13 cellular contexts compared by ENCODE assay signal in the genomic region with DNA sequence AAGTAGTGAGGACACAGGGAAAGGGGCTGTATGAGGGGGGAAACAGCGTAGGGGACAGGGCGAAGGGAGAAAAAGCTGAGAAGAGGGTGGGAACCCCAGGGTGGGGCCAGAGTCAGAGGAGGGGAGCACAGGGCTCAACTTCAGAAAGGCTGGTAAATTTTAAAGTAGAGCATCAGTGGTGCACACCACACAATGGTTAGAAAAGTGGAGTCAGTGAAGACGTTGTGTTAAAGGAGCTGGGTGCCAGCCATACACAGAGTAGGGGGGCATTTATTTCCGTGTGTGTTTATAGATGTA. TPM values are rescaled to one million over a fixed set of nuclear protein-coding genes. Genes with fewer than 3 reads are reported as not detected.
A peak's percentile ranks its signal among the peaks of the same experiment; 100 is the strongest.
DNase-seq lines count a peak whose midpoint lies in the region; ATAC-seq and TF ChIP-seq lines count a peak whose summit lies in the region.
"Had no signal": no experiment of that assay in that cellular context is flagged by ENCODE, and none has a peak within 500 bp of the region (broad histone marks: within the 10 kb centered on the region; RNA-seq: fewer than 3 reads in every experiment).

No MANE protein-coding gene starts in this region.

- POLR2A ChIA-PET in MCF 10A (lab: Yijun Ruan, JAX): interaction anchor here (0.5 kb wide), 1 partner anchor 182 kb away, joined by 3 read pairs; no protein-coding TSS in a partner anchor

- intact Hi-C loops in breast epithelium (cut with DNase I; ENCODE audit: low total_unique reads): loop anchor here (10.0 kb wide), 1 partner anchor 185 kb away; no protein-coding TSS in a partner anchor
- intact Hi-C loops in MCF 10A (cut with micrococcal nuclease): loop anchor here (10.0 kb wide), 1 partner anchor 585 kb away; no protein-coding TSS in a partner anchor
- intact Hi-C loops in tibial artery (cut with DNase I; ENCODE audit: low total_unique reads): loop anchor here (5.0 to 10.0 kb wide), 2 partner anchors 68 to 325 kb away; no protein-coding TSS in a partner anchor

- H3K27me3 ChIP-seq in breast epithelium: no peaks in the 10 kb centered on the region
- H3K27me3 ChIP-seq in mucosa of rectum (ENCODE audit: control insufficient read depth in 2 of 2, insufficient read depth in 2 of 2, low read length in 2 of 2): peaks cover 0 to 3% of the 10 kb centered on the region in 2 donors
- no peaks in the 10 kb centered on the region for H3K27me3 ChIP-seq in tibial artery

- CTCF ChIA-PET in MCF 10A (lab: Yijun Ruan, JAX): interaction anchor here (0.5 to 2.3 kb wide), 3 partner anchors 9 to 289 kb away, joined by 4 to 16 read pairs (median 7); no protein-coding TSS in a partner anchor

- no peak for ATAC-seq in central memory CD8-positive, alpha-beta T cell (replicated peaks; ENCODE audit: extremely low read depth, poor library complexity, severe bottlenecking)
- ATAC-seq in GM19351 (IDR thresholded peaks at IDR 0.05; ENCODE audit: unreplicated experiment): no peak
- ATAC-seq: activated CD8-positive, alpha-beta T cell treated with anti-CD3 and anti-CD28 coated beads for 36 hours; foreskin keratinocyte had no signal

- BruUV-seq in MCF 10A (replicated peaks; lab: Mats Ljungman, UMichigan): no TSS peak

- peaks cover 4 to 5% of the 10 kb centered on the region in 2 donors for H3K4me1 ChIP-seq in breast epithelium
- H3K4me1 ChIP-seq in mucosa of rectum (ENCODE audit: control insufficient read depth in 2 of 2, insufficient read depth in 2 of 2, low read length in 2 of 2): peaks cover 31 to 45% of the 10 kb centered on the region in 2 donors
- peaks cover 4 to 47% (median 31%) of the 10 kb centered on the region in 4 donors for H3K4me1 ChIP-seq in tibial artery
- H3K4me1 ChIP-seq: foreskin keratinocyte had no signal

- DNase-seq in breast epithelium (ENCODE audit: low spot score in 2 of 2) (no peak), MCF 10A (ENCODE audit: unreplicated experiment) (no peak), tibial artery (no peak), anterior cingulate cortex (lab: John Stamatoyannopoulos, UW) (no peak), AG08395 (ENCODE audit: low spot score) (no peak)
- no peak for DNase-seq in central memory CD8-positive, alpha-beta T cell (ENCODE audit: low spot score in 2 of 2)
- DNase-seq: activated CD8-positive, alpha-beta T cell treated with anti-CD3 and anti-CD28 coated beads for 36 hours; foreskin keratinocyte; NCI-H1417 treated with DMSO at 0.1 percent for 48 hours had no signal

- H3K36me3 Mint-ChIP-seq in MCF 10A (ENCODE audit: insufficient read depth, unreplicated experiment): no peaks in the 10 kb centered on the region
- peaks cover 4% of the 10 kb centered on the region for H3K36me3 Mint-ChIP-seq in central memory CD8-positive, alpha-beta T cell (ENCODE audit: insufficient read depth)

- H3K9me3 Mint-ChIP-seq in MCF 10A (ENCODE audit: unreplicated experiment): no peaks in the 10 kb centered on the region
- no peaks in the 10 kb centered on the region for H3K9me3 Mint-ChIP-seq in central memory CD8-positive, alpha-beta T cell
- H3K9me3 Mint-ChIP-seq: activated CD8-positive, alpha-beta T cell treated with anti-CD3 and anti-CD28 coated beads for 36 hours had no signal

- H3K4me1 Mint-ChIP-seq in MCF 10A (ENCODE audit: insufficient read depth, unreplicated experiment): peaks cover 3% of the 10 kb centered on the region
- peaks cover 12% of the 10 kb centered on the region for H3K4me1 Mint-ChIP-seq in central memory CD8-positive, alpha-beta T cell

- H3K27ac ChIP-seq in breast epithelium: peak overlapping the region in 1 of 2 donors; percentile 72
- H3K27ac ChIP-seq in mucosa of rectum (ENCODE audit: low read depth in 2 of 2, low read length in 2 of 2): no peak overlapping the region
- H3K27ac ChIP-seq in tibial artery: peak overlapping the region; percentile 77 to 93
- H3K27ac ChIP-seq: foreskin keratinocyte, parathyroid adenoma, SJSA1 had no signal

- no peak overlapping the region for H3K4me3 Mint-ChIP-seq in MCF 10A (ENCODE audit: unreplicated experiment)
- H3K4me3 Mint-ChIP-seq in central memory CD8-positive, alpha-beta T cell: no peak overlapping the region

- TF ChIP-seq POLR2A in breast epithelium (IDR thresholded peaks at IDR 0.05): no peak

- no peak overlapping the region for H3K27ac Mint-ChIP-seq in MCF 10A (ENCODE audit: low read depth, unreplicated experiment)
- peak overlapping the region; percentile 59 for H3K27ac Mint-ChIP-seq in central memory CD8-positive, alpha-beta T cell (ENCODE audit: low read depth)
- H3K27ac Mint-ChIP-seq: activated CD8-positive, alpha-beta T cell treated with anti-CD3 and anti-CD28 coated beads for 36 hours had no signal

- no peaks in the 10 kb centered on the region for H3K36me3 ChIP-seq in breast epithelium
- H3K36me3 ChIP-seq in mucosa of rectum (ENCODE audit: control insufficient read depth in 2 of 2, insufficient read depth in 2 of 2, low read length in 2 of 2): no peaks in the 10 kb centered on the region
- no peaks in the 10 kb centered on the region for H3K36me3 ChIP-seq in tibial artery
- H3K36me3 ChIP-seq: SJSA1 had no signal

- TF ChIP-seq CTCF in breast epithelium (IDR thresholded peaks at IDR 0.05) (no peak), MCF 10A (IDR thresholded peaks at IDR 0.05; ENCODE audit: unreplicated experiment) (no peak), tibial artery (IDR thresholded peaks at IDR 0.05) (no peak)

- H3K9me3 ChIP-seq in breast epithelium (no peaks in the 10 kb centered on the region), mucosa of rectum (ENCODE audit: control insufficient read depth in 2 of 2, low read length in 2 of 2) (no peaks in the 10 kb centered on the region), tibial artery (no peaks in the 10 kb centered on the region)

- H3K27me3 Mint-ChIP-seq in MCF 10A (ENCODE audit: insufficient read depth, unreplicated experiment): no peaks in the 10 kb centered on the region
- H3K27me3 Mint-ChIP-seq in central memory CD8-positive, alpha-beta T cell: peaks cover 45% of the 10 kb centered on the region

- H3K4me3 ChIP-seq in breast epithelium: peak overlapping the region; percentile 61 to 86 (median 70)
- peak overlapping the region; percentile 85 to 92 for H3K4me3 ChIP-seq in mucosa of rectum (ENCODE audit: low read length in 2 of 2)
- H3K4me3 ChIP-seq in tibial artery: peak overlapping the region; percentile 60 to 83

- no peak overlapping the region for H3K9ac ChIP-seq in mucosa of rectum (ENCODE audit: low read depth in 1 of 2, low read length in 2 of 2)
- H3K9ac ChIP-seq: parathyroid adenoma had no signal

RNA-seq across cellular contexts. Expression of a gene that starts 3.0 kb away (rescaled TPM):
- total RNA-seq in breast epithelium (10 to 100 TPM in 2 of 3 donors, 1 to 10 TPM in 1; 7.6 to 17.1 (median 13.1) TPM), MCF 10A (2022) (0.17 TPM in 1 of 2 replicates, not detected in the other)

RNA-seq across cellular contexts. Expression of a gene that starts 21.7 kb away (rescaled TPM):
- total RNA-seq in breast epithelium: 10 to 100 TPM; 55.6 to 73.8 (median 58.3) TPM
- 295 and 339 TPM in 2 replicates for total RNA-seq in MCF 10A (2022)

RNA-seq across cellular contexts. Expression of a gene that starts 35.8 kb away (rescaled TPM):
- total RNA-seq in breast epithelium (1 to 10 TPM; 2.2 to 7.5 (median 4.5) TPM), MCF 10A (2022) (0.54 and 0.96 TPM in 2 replicates)

RNA-seq across cellular contexts. Expression of a gene that starts 52.9 kb away (rescaled TPM):
- 10 to 100 TPM; 51.4 to 72.0 (median 54.1) TPM for total RNA-seq in breast epithelium
- 62.9 and 68.4 TPM in 2 replicates for total RNA-seq in MCF 10A (2022)

Comparison
In these comparisons a context has a peak if more than half of its experiments do, and no peak if none do; other contexts are left out.
1. H3K27ac ChIP-seq: peak in tibial artery (2 of 2); none in mucosa of rectum (0 of 2).
2. Peak in every context shown above with its lines, with median percentiles within 50 percentile points of each other: H3K4me3 ChIP-seq.